In genomic region chr2:215461836-215462532, GRCh38 we compare ENCODE assay signal across 1 cellular context.
TF ChIP-seq lines count a peak whose summit lies in the region.

No MANE protein-coding gene starts in this region.

TF ChIP-seq in GM23338, 12 proteins besides CTCF, POLR2A, EP300 and RAD21 (continued from another document):
- TF ChIP-seq ZNF462 (CRISPR knock-in tag; IDR thresholded peaks at IDR 0.05): no peak
- no peak for TF ChIP-seq JUNB (IDR thresholded peaks at IDR 0.05; ENCODE audit: unreplicated experiment)
- TF ChIP-seq EZH2 (IDR thresholded peaks at IDR 0.05; ENCODE audit: low read depth, unreplicated experiment): no peak
